Comparison of ENCODE assay signal across 19 cellular contexts in genomic region chr18:3347286-3347803, GRCh38.
DNase-seq lines count a peak whose midpoint lies in the region; FAIRE-seq and TF ChIP-seq lines count a peak whose summit lies in the region.
"Had no signal": no experiment of that assay in that cellular context is flagged by ENCODE, and none has a peak within 500 bp of the region (broad histone marks: within the 10 kb centered on the region; RNA-seq: fewer than 3 reads in every experiment).

No MANE protein-coding gene starts in this region.

- peak; percentile 23 for FAIRE-seq in keratinocyte (lab: Jason Lieb, UNC)
- FAIRE-seq: GM12891, GM18507 had no signal

- H3K4me2 ChIP-seq in keratinocyte (ENCODE audit: control insufficient read depth, extremely low read depth, insufficient read depth, low read depth, low read length) (no peak overlapping the region), neuronal stem cell (ENCODE audit: insufficient read depth, low read length, poor library complexity, severe bottlenecking) (no peak overlapping the region), SK-N-SH (no peak overlapping the region)

- no peak overlapping the region for H2BK15ac ChIP-seq in neuronal stem cell (ENCODE audit: low read length)

- peaks cover 23% of the 10 kb centered on the region for H3K4me1 ChIP-seq in HAP-1
- peaks cover 51% of the 10 kb centered on the region for H3K4me1 ChIP-seq in keratinocyte (ENCODE audit: control insufficient read depth, extremely low read depth, insufficient read depth, low read length)
- H3K4me1 ChIP-seq in neuronal stem cell (ENCODE audit: control insufficient read depth in 2 of 2, insufficient read depth in 1 of 2, low read depth in 1 of 2, low read length in 2 of 2), result peaks cover 0 to 7% of the 10 kb centered on the region in 2 donors
- no peaks in the 10 kb centered on the region; a peak in 1 of 4 replicates for H3K4me1 ChIP-seq in SK-N-SH (ENCODE audit: control insufficient read depth in 1 of 2, insufficient read depth in 2 of 2, low read depth in 1 of 2, low read length in 1 of 2)

- H3K4ac ChIP-seq in neuronal stem cell (ENCODE audit: low read length), result no peak overlapping the region

- no peaks in the 10 kb centered on the region for H3K9me3 ChIP-seq in HAP-1
- no peaks in the 10 kb centered on the region for H3K9me3 ChIP-seq in keratinocyte (ENCODE audit: control insufficient read depth, low read depth, low read length)
- no peaks in the 10 kb centered on the region for H3K9me3 ChIP-seq in neuronal stem cell (replicated peaks in 1 of 2; ENCODE audit: control insufficient read depth in 2 of 2, insufficient read depth in 1 of 2, low read depth in 1 of 2, low read length in 2 of 2)
- H3K9me3 ChIP-seq in SK-N-SH, result no peaks in the 10 kb centered on the region

- dilution Hi-C loops in keratinocyte (cut with MboI; ENCODE audit: extremely low pct_ligation_motif_present, low sequenced_read_pairs), result no loop called here

- no peak overlapping the region for H3K9ac ChIP-seq in keratinocyte (ENCODE audit: control insufficient read depth, extremely low read depth, insufficient read depth, low read length)
- H3K9ac ChIP-seq in neuronal stem cell (ENCODE audit: low read depth, low read length, poor library complexity), result no peak overlapping the region
- no peak overlapping the region for H3K9ac ChIP-seq in SK-N-SH

- DNase-seq in HAP-1 (ENCODE audit: low spot score in 2 of 2) (peak; percentile 35 to 70), NCI-H82 treated with DMSO at 0.1 percent for 48 hours (lab: John Stamatoyannopoulos, UW; ENCODE audit: unreplicated experiment) (peak; percentile 45), keratinocyte (ENCODE audit: low read depth, low spot score) (no peak), neuronal stem cell (ENCODE audit: low spot score) (peak; percentile 59), GM19238 (ENCODE audit: insufficient read length, low spot score) (no peak), SK-N-SH (no peak)
- DNase-seq in stimulated activated CD4-positive, alpha-beta T cell treated with anti-CD3 and anti-CD28 coated beads, Interleukin-15, amount 100 ng/mL, for 24 hours, result no peak
- no peak for DNase-seq in activated CD4-positive, alpha-beta T cell treated with anti-CD3 and anti-CD28 coated beads, Interleukin-2, amount 10 ng/mL, durations not matched to agents 7 days and 5 days
- DNase-seq: C1 segment of cervical spinal cord; Calu3; CD4-positive, alpha-beta memory T cell; COR-L47; DMS53; DMS79 treated with DMSO at 0.1 percent for 48 hours; GF-D8; H9; HFFc6 had no signal

- H3K4me3 Mint-ChIP-seq in activated CD4-positive, alpha-beta T cell treated with anti-CD3 and anti-CD28 coated beads, Interleukin-2, amount 10 ng/mL, durations not matched to agents 7 days and 5 days, result no peak overlapping the region
- H3K4me3 Mint-ChIP-seq: CD4-positive, alpha-beta memory T cell; H9; HFFc6 had no signal

- H3K27me3 Mint-ChIP-seq in activated CD4-positive, alpha-beta T cell treated with anti-CD3 and anti-CD28 coated beads, Interleukin-2, amount 10 ng/mL, durations not matched to agents 7 days and 5 days, result peaks cover 5% of the 10 kb centered on the region

- H3K36me3 Mint-ChIP-seq in activated CD4-positive, alpha-beta T cell treated with anti-CD3 and anti-CD28 coated beads, Interleukin-2, amount 10 ng/mL, durations not matched to agents 7 days and 5 days (ENCODE audit: low read depth), result no peaks in the 10 kb centered on the region
- H3K36me3 Mint-ChIP-seq: CD4-positive, alpha-beta memory T cell had no signal

- H3K18ac ChIP-seq in neuronal stem cell (ENCODE audit: low read length), result no peak overlapping the region

- no peak overlapping the region for H3K27ac ChIP-seq in keratinocyte (ENCODE audit: control insufficient read depth, insufficient read depth, low read length)
- no peak overlapping the region for H3K27ac ChIP-seq in neuronal stem cell (replicated peaks; ENCODE audit: low read length)
- H3K27ac ChIP-seq in SK-N-SH (ENCODE audit: low read depth in 2 of 2, low read length in 1 of 2), result no peak overlapping the region

- H3K9me3 Mint-ChIP-seq in activated CD4-positive, alpha-beta T cell treated with anti-CD3 and anti-CD28 coated beads, Interleukin-2, amount 10 ng/mL, durations not matched to agents 7 days and 5 days, result no peaks in the 10 kb centered on the region
- H3K9me3 Mint-ChIP-seq: HFFc6 had no signal

- in situ Hi-C loops in HAP-1 (cut with MboI; ENCODE audit: low sequenced_read_pairs), result no loop called here

- H2BK120ac ChIP-seq in neuronal stem cell (ENCODE audit: low read depth, low read length), result no peak overlapping the region

- no peak overlapping the region for H2BK5ac ChIP-seq in neuronal stem cell (ENCODE audit: low read length)

- H3K4me3 ChIP-seq in HAP-1 (no peak overlapping the region), keratinocyte (ENCODE audit: control insufficient read depth in 2 of 3, extremely low read depth in 1 of 3, insufficient read depth in 2 of 3, low read depth in 1 of 3, low read length in 3 of 3) (no peak overlapping the region), neuronal stem cell (ENCODE audit: low read length in 2 of 2) (no peak overlapping the region), SK-N-SH (ENCODE audit: low read depth in 2 of 2, low read length in 1 of 2) (no peak overlapping the region)

- no peaks in the 10 kb centered on the region for H3K79me1 ChIP-seq in neuronal stem cell (ENCODE audit: low read depth, low read length)

- no peak for TF ChIP-seq EP300 in SK-N-SH (IDR thresholded peaks at IDR 0.05; ENCODE audit: borderline replicate concordance in 1 of 2, low read depth in 1 of 2, low read length in 1 of 2)

- no peaks in the 10 kb centered on the region for H3K9me2 ChIP-seq in SK-N-SH

- POLR2A ChIA-PET in SK-N-SH (lab: Yijun Ruan, JAX), result no interaction called here
- POLR2A ChIA-PET in activated CD4-positive, alpha-beta T cell treated with anti-CD3 and anti-CD28 coated beads, Interleukin-2, amount 10 ng/mL, durations not matched to agents 7 days and 5 days (lab: Charles Lee), result no interaction called here

- no peak for TF ChIP-seq CTCF in keratinocyte (optimal IDR thresholded peaks at IDR 0.05 in 1 of 3, IDR thresholded peaks at IDR 0.05 in 1 of 3, conservative IDR thresholded peaks at IDR 0.05 in 1 of 3; ENCODE audit: extremely low read depth in 1 of 3, insufficient read depth in 2 of 3, low read length in 3 of 3)
- no peak for TF ChIP-seq CTCF in SK-N-SH (IDR thresholded peaks at IDR 0.05)

- H4K20me1 ChIP-seq in keratinocyte (ENCODE audit: control insufficient read depth, extremely low read depth, insufficient read depth, low read length) (no peaks in the 10 kb centered on the region), SK-N-SH (ENCODE audit: insufficient read depth) (no peaks in the 10 kb centered on the region)

- H3K4me1 Mint-ChIP-seq in activated CD4-positive, alpha-beta T cell treated with anti-CD3 and anti-CD28 coated beads, Interleukin-2, amount 10 ng/mL, durations not matched to agents 7 days and 5 days, result no peaks in the 10 kb centered on the region
- H3K4me1 Mint-ChIP-seq: CD4-positive, alpha-beta memory T cell had no signal

- H3K27ac Mint-ChIP-seq in activated CD4-positive, alpha-beta T cell treated with anti-CD3 and anti-CD28 coated beads, Interleukin-2, amount 10 ng/mL, durations not matched to agents 7 days and 5 days, result no peak overlapping the region
- H3K27ac Mint-ChIP-seq: CD4-positive, alpha-beta memory T cell; H9; HFFc6 had no signal

- no peak overlapping the region for H4K8ac ChIP-seq in neuronal stem cell (ENCODE audit: low read depth, low read length)

- H3K14ac ChIP-seq in neuronal stem cell (ENCODE audit: low read length), result no peak overlapping the region

- no peaks in the 10 kb centered on the region for H3K27me3 ChIP-seq in HAP-1 (ENCODE audit: low read depth)
- H3K27me3 ChIP-seq in keratinocyte (ENCODE audit: control insufficient read depth, extremely low read depth, insufficient read depth, low read length), result no peaks in the 10 kb centered on the region
- peaks cover 0 to 8% (median 0%) of the 10 kb centered on the region in 3 experiments for H3K27me3 ChIP-seq in neuronal stem cell (ENCODE audit: control insufficient read depth in 3 of 3, insufficient read depth in 3 of 3, low read depth in 1 of 3, low read length in 3 of 3)
- no peaks in the 10 kb centered on the region for H3K27me3 ChIP-seq in SK-N-SH (ENCODE audit: insufficient read depth)

- H2BK12ac ChIP-seq in neuronal stem cell (ENCODE audit: low read length), result no peak overlapping the region

- no peaks in the 10 kb centered on the region for H3K9me1 ChIP-seq in keratinocyte (ENCODE audit: control insufficient read depth, extremely low read depth, insufficient read depth, low read length)

- CTCF ChIA-PET in SK-N-SH (lab: Yijun Ruan, JAX), result no interaction called here
- CTCF ChIA-PET in activated CD4-positive, alpha-beta T cell treated with anti-CD3 and anti-CD28 coated beads, Interleukin-2, amount 10 ng/mL, durations not matched to agents 7 days and 5 days (lab: Charles Lee), result no interaction called here

- H2AFZ ChIP-seq in keratinocyte (ENCODE audit: control insufficient read depth, low read length) (no peak overlapping the region), neuronal stem cell (ENCODE audit: low read length) (no peak overlapping the region), SK-N-SH (ENCODE audit: low read depth) (no peak overlapping the region)

- H3K23ac ChIP-seq in neuronal stem cell (ENCODE audit: low read depth, low read length, poor library complexity), result no peak overlapping the region

- H3K36me3 ChIP-seq in HAP-1 (replicated peaks), result no peaks in the 10 kb centered on the region
- H3K36me3 ChIP-seq in keratinocyte (ENCODE audit: control insufficient read depth in 2 of 2, extremely low read depth in 1 of 2, insufficient read depth in 2 of 2, low read length in 2 of 2), result no peaks in the 10 kb centered on the region
- no peaks in the 10 kb centered on the region for H3K36me3 ChIP-seq in neuronal stem cell (replicated peaks in 1 of 2; ENCODE audit: control insufficient read depth in 2 of 2, insufficient read depth in 2 of 2, low read length in 2 of 2)
- no peaks in the 10 kb centered on the region for H3K36me3 ChIP-seq in SK-N-SH (replicated peaks in 1 of 2; ENCODE audit: control insufficient read depth in 1 of 2, insufficient read depth in 2 of 2, low read length in 1 of 2)

- H4K91ac ChIP-seq in neuronal stem cell (ENCODE audit: low read depth, low read length, poor library complexity), result no peak overlapping the region

- H3K79me2 ChIP-seq in keratinocyte (ENCODE audit: control insufficient read depth, insufficient read depth, low read length), result no peaks in the 10 kb centered on the region
- no peaks in the 10 kb centered on the region for H3K79me2 ChIP-seq in SK-N-SH (ENCODE audit: insufficient read depth)

- no peaks in the 10 kb centered on the region for H3F3A ChIP-seq in SK-N-SH (replicated peaks; ENCODE audit: insufficient read depth)

- WGBS in neuronal stem cell (ENCODE audit: extremely low coverage in 2 of 2, insufficient read length in 2 of 2, insufficient replicate concordance in 1 of 2), 2 donors, result no CpG with 5 or more reads among the region's 2 CpGs
- 100% methylated on average over 2 of the region's 2 CpGs for WGBS in SK-N-SH (ENCODE audit: low lambda C conversion rate)

- no peak overlapping the region for H2AK5ac ChIP-seq in neuronal stem cell (ENCODE audit: low read depth, low read length)

- no peak for TF ChIP-seq RAD21 in SK-N-SH (IDR thresholded peaks at IDR 0.05; ENCODE audit: low read length)

TF ChIP-seq in SK-N-SH, 30 proteins besides CTCF, POLR2A, EP300 and RAD21 (continues in another document):
- no peak for TF ChIP-seq CHD2 (IDR thresholded peaks at IDR 0.05; ENCODE audit: low read length, partially characterized antibody)

Comparison
In these comparisons a context has a peak if more than half of its experiments do, and no peak if none do; other contexts are left out.
1. DNase-seq: peak in HAP-1 (2 of 2), NCI-H82 treated with DMSO at 0.1 percent for 48 hours (single experiment) and neuronal stem cell (single experiment); none in keratinocyte (single experiment), stimulated activated CD4-positive, alpha-beta T cell treated with anti-CD3 and anti-CD28 coated beads, Interleukin-15, amount 100 ng/mL, for 24 hours (single experiment), GM19238 (single experiment), SK-N-SH (single experiment) and activated CD4-positive, alpha-beta T cell treated with anti-CD3 and anti-CD28 coated beads, Interleukin-2, amount 10 ng/mL, durations not matched to agents 7 days and 5 days (single experiment).